Comparison of ENCODE assay signal across 10 cellular contexts in the genomic region with DNA sequence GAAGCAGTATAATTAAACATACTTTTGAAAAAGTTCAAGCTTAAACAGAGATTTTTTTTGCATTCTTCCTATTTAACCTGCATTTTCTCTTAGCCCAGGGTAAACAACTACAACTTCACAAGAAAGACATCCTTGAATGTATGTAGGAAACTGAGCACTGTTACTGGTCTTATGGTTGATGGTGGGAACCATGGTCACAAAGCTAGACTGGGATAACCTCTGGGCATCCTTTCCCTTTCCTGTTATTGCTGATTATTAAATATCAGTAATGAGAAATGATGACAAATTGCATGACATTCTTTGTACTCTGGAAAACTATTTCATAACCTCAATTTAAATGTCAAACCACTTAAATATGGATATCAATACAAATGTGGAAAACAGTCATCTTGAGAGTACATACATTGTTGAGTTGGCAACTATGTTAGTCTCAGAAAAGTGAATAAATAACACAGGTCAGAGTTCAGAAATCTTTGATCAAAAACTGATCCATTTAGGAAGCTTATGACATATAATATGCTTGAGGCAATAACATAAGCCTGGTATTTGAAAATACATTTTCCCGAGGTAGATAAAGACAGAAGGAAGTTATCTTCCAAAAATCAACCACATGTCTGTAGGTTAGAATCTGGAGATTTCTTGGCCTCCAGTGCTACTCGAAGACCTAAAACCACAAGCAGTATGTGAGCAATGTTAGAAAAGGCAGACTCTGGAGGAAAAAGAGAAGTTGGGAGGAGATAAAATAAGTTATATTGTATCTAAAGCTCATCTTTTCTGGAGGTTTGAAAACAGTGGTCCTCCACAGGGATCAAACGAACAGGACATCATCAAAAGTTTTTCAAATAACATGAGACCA.
"Had no signal": no experiment of that assay in that cellular context is flagged by ENCODE, and none has a peak within 500 bp of the region (broad histone marks: within the 10 kb centered on the region; RNA-seq: fewer than 3 reads in every experiment).

No MANE protein-coding gene starts in this region.

- H3K27ac Mint-ChIP-seq: activated naive CD4-positive, alpha-beta T cell treated with anti-CD3 and anti-CD28 coated beads, Interleukin-2, amount 50 U/mL, for 24 hours had no signal

- H3K4me1 Mint-ChIP-seq: naive B cell had no signal

- H3K9me3 Mint-ChIP-seq: activated naive CD4-positive, alpha-beta T cell treated with anti-CD3 and anti-CD28 coated beads, Interleukin-2, amount 50 U/mL, for 24 hours; naive B cell had no signal

- H3K4me3 Mint-ChIP-seq: activated naive CD4-positive, alpha-beta T cell treated with anti-CD3 and anti-CD28 coated beads, Interleukin-2, amount 50 U/mL, for 24 hours; naive B cell had no signal

- ATAC-seq: foreskin keratinocyte had no signal

- DNase-seq: activated CD4-positive, alpha-beta T cell treated with anti-CD3 and anti-CD28 coated beads, Interleukin-2, amount 50 U/mL, for 1 hour; foreskin keratinocyte; heart left ventricle; naive B cell; stimulated activated CD4-positive, alpha-beta T cell treated with anti-CD3 and anti-CD28 coated beads, Interleukin-4, amount 100 ng/mL, for 4 hours; transverse colon had no signal

- H3K27me3 Mint-ChIP-seq: activated naive CD4-positive, alpha-beta T cell treated with anti-CD3 and anti-CD28 coated beads, Interleukin-2, amount 50 U/mL, for 24 hours; naive B cell had no signal

- H3K4me3 ChIP-seq: breast epithelium, heart left ventricle, right atrium auricular region, skin epidermis, transverse colon had no signal
